22 cellular contexts compared by ENCODE assay signal in genomic region chr2:24276349-24276899, GRCh38.
DNase-seq lines count a peak whose midpoint lies in the region; ATAC-seq and TF ChIP-seq lines count a peak whose summit lies in the region.
"Had no signal": no experiment of that assay in that cellular context is flagged by ENCODE, and none has a peak within 500 bp of the region (broad histone marks: within the 10 kb centered on the region; RNA-seq: fewer than 3 reads in every experiment).

No MANE protein-coding gene starts in this region.

- H3K27ac Mint-ChIP-seq in GM23338 (no peak overlapping the region), neural progenitor cell (no peak overlapping the region)
- H3K27ac Mint-ChIP-seq: activated CD8-positive, alpha-beta T cell treated with anti-CD3 and anti-CD28 coated beads, Interleukin-2, amount 10 ng/mL, durations not matched to agents 7 days and 5 days; activated T-helper 1 cell treated with anti-CD3 and anti-CD28 coated beads, Interleukin-12 subunit alpha, Interleukin-12 subunit beta, Interleukin-2, Interleukin-4 antibody, amounts not matched to agents 30 ng/mL and 10 ng/mL and 1 ng/mL, durations not matched to agents 14 hours and 24 hours and 36 hours had no signal

- H3F3A ChIP-seq in GM23338 (replicated peaks; ENCODE audit: low read depth), result no peaks in the 10 kb centered on the region
- H3F3A ChIP-seq in neural progenitor cell (ENCODE audit: low read depth), result no peaks in the 10 kb centered on the region

- no peak overlapping the region for H3K4me3 Mint-ChIP-seq in GM23338
- H3K4me3 Mint-ChIP-seq in neural progenitor cell, result no peak overlapping the region
- H3K4me3 Mint-ChIP-seq: activated CD8-positive, alpha-beta T cell treated with anti-CD3 and anti-CD28 coated beads, Interleukin-2, amount 10 ng/mL, durations not matched to agents 7 days and 5 days; activated T-helper 1 cell treated with anti-CD3 and anti-CD28 coated beads, Interleukin-12 subunit alpha, Interleukin-12 subunit beta, Interleukin-2, Interleukin-4 antibody, amounts not matched to agents 30 ng/mL and 10 ng/mL and 1 ng/mL, durations not matched to agents 14 hours and 24 hours and 36 hours had no signal

- peak; percentile 40; the same call in 2 of the 3 replicates for ATAC-seq in GM23338
- peak; percentile 39 for ATAC-seq in esophagus mucosa
- no peak for ATAC-seq in GM19023 (IDR thresholded peaks at IDR 0.05; ENCODE audit: unreplicated experiment)
- ATAC-seq: activated CD8-positive, alpha-beta T cell treated with anti-CD3 and anti-CD28 coated beads, Interleukin-2, amount 10 ng/mL, durations not matched to agents 7 days and 5 days; HCT116 had no signal

- no peak overlapping the region for H3K4me2 ChIP-seq in GM23338
- H3K4me2 ChIP-seq in neural progenitor cell, result peak overlapping the region; percentile 5

- no peaks in the 10 kb centered on the region for H3K79me2 ChIP-seq in GM23338 (replicated peaks; ENCODE audit: insufficient read depth)
- no peaks in the 10 kb centered on the region for H3K79me2 ChIP-seq in neural progenitor cell (ENCODE audit: low read depth)

- TF ChIP-seq CTCF in GM23338 (conservative IDR thresholded peaks at IDR 0.05; ENCODE audit: low read depth in 2 of 2) (no peak), RWPE1 (conservative IDR thresholded peaks at IDR 0.05; ENCODE audit: low read depth) (no peak), neural progenitor cell (IDR thresholded peaks at IDR 0.05) (no peak), foreskin fibroblast (IDR thresholded peaks at IDR 0.05; ENCODE audit: low read depth, low read length) (no peak)

- peaks cover 7% of the 10 kb centered on the region for H3K4me1 Mint-ChIP-seq in GM23338
- H3K4me1 Mint-ChIP-seq in neural progenitor cell, result no peaks in the 10 kb centered on the region

- no peaks in the 10 kb centered on the region for H3K9me3 Mint-ChIP-seq in GM23338
- no peaks in the 10 kb centered on the region for H3K9me3 Mint-ChIP-seq in neural progenitor cell
- H3K9me3 Mint-ChIP-seq: activated T-helper 1 cell treated with anti-CD3 and anti-CD28 coated beads, Interleukin-12 subunit alpha, Interleukin-12 subunit beta, Interleukin-2, Interleukin-4 antibody, amounts not matched to agents 30 ng/mL and 10 ng/mL and 1 ng/mL, durations not matched to agents 14 hours and 24 hours and 36 hours had no signal

- H3K4me3 ChIP-seq in GM23338, result no peak overlapping the region
- H3K4me3 ChIP-seq in neural progenitor cell, result no peak overlapping the region
- H3K4me3 ChIP-seq in foreskin fibroblast (ENCODE audit: low read depth in 1 of 2, low read length in 2 of 2), result no peak overlapping the region
- H3K4me3 ChIP-seq: cardiac muscle cell, thoracic aorta had no signal

- H3K4me1 ChIP-seq in GM23338 (ENCODE audit: insufficient read depth) (0 out of 2 replicates have a peak, but pooled peaks cover 4% of the 10 kb centered on the region), neural progenitor cell (peaks cover 7% of the 10 kb centered on the region)

- H3K36me3 ChIP-seq in GM23338 (ENCODE audit: insufficient read depth) (no peaks in the 10 kb centered on the region; the same call in 1 of the 2 replicates), neural progenitor cell (no peaks in the 10 kb centered on the region)

- H3K9ac ChIP-seq in neural progenitor cell, result no peak overlapping the region

- peak; percentile 10 for DNase-seq in GM23338 (ENCODE audit: low spot score)
- peak; percentile 34 for DNase-seq in RWPE1 (ENCODE audit: low spot score)
- no peak for DNase-seq in neural progenitor cell (ENCODE audit: low spot score)
- no peak for DNase-seq in OCI-M2 (lab: John Stamatoyannopoulos, UW; ENCODE audit: unreplicated experiment)
- no peak for DNase-seq in NCI-H1417 (lab: John Stamatoyannopoulos, UW)
- no peak for DNase-seq in foreskin fibroblast
- DNase-seq: activated CD8-positive, alpha-beta T cell treated with anti-CD3 and anti-CD28 coated beads, Interleukin-2, amount 10 ng/mL, durations not matched to agents 7 days and 5 days; AML-193; effector CD4-positive, alpha-beta T cell; GF-D8; hypothalamus; NCI-H1694; NCI-H226; posterior cingulate gyrus; stimulated activated CD4-positive, alpha-beta T cell treated with anti-CD3 and anti-CD28 coated beads, Interleukin-4, amount 100 ng/mL, for 24 hours; SW 1271 had no signal

- H3K27me3 Mint-ChIP-seq in GM23338 (ENCODE audit: insufficient read depth, low read depth, poor library complexity) (no peaks in the 10 kb centered on the region), neural progenitor cell (ENCODE audit: insufficient read depth, low read depth) (no peaks in the 10 kb centered on the region)

- CTCF ChIA-PET in RWPE1 (lab: Yijun Ruan, JAX), result no interaction called here

- H3K9me2 ChIP-seq in GM23338 (ENCODE audit: insufficient read depth), result no peaks in the 10 kb centered on the region

- H3K27ac ChIP-seq in GM23338 (ENCODE audit: low read depth) (no peak overlapping the region; the same call in 1 of the 2 replicates), RWPE1 (no peak overlapping the region), neural progenitor cell (no peak overlapping the region)
- H3K27ac ChIP-seq: cardiac muscle cell, thoracic aorta had no signal

- no peaks in the 10 kb centered on the region for H3K9me3 ChIP-seq in neural progenitor cell (ENCODE audit: low read depth)
- H3K9me3 ChIP-seq: thoracic aorta had no signal

- no peaks in the 10 kb centered on the region for H3K27me3 ChIP-seq in GM23338 (ENCODE audit: insufficient read depth)
- H3K27me3 ChIP-seq in neural progenitor cell, result no peaks in the 10 kb centered on the region
- H3K27me3 ChIP-seq: cardiac muscle cell had no signal

- H4K20me1 ChIP-seq in GM23338 (replicated peaks; ENCODE audit: insufficient read depth), result no peaks in the 10 kb centered on the region; the same call in 1 of the 2 replicates
- no peaks in the 10 kb centered on the region for H4K20me1 ChIP-seq in neural progenitor cell (ENCODE audit: low read depth)

- POLR2A ChIA-PET in RWPE1 (lab: Yijun Ruan, JAX; ENCODE audit: low non-redundant PET), result no interaction called here

- no peak overlapping the region for H2AFZ ChIP-seq in GM23338
- H2AFZ ChIP-seq in neural progenitor cell (replicated peaks), result no peak overlapping the region

- no peaks in the 10 kb centered on the region for H3K36me3 Mint-ChIP-seq in GM23338 (ENCODE audit: low read depth)
- peaks cover 2% of the 10 kb centered on the region for H3K36me3 Mint-ChIP-seq in neural progenitor cell

TF ChIP-seq in GM23338, 12 proteins besides CTCF, POLR2A, EP300 and RAD21:
- no peak for TF ChIP-seq CREB1 (CRISPR knock-in tag; IDR thresholded peaks at IDR 0.05; ENCODE audit: low read depth)
- no peak for TF ChIP-seq POLR2AphosphoS5 (IDR thresholded peaks at IDR 0.05; ENCODE audit: low read depth)
- TF ChIP-seq NANOG (IDR thresholded peaks at IDR 0.05; ENCODE audit: borderline replicate concordance), result no peak
- no peak for TF ChIP-seq JUNB (IDR thresholded peaks at IDR 0.05; ENCODE audit: unreplicated experiment)
- TF ChIP-seq ZNF114 (CRISPR knock-in tag; IDR thresholded peaks at IDR 0.05), result no peak

Comparison
In these comparisons a context has a peak if more than half of its experiments do, and no peak if none do; other contexts are left out.
1. DNase-seq: peak in GM23338 (single experiment) and RWPE1 (single experiment); none in neural progenitor cell (single experiment), OCI-M2 (single experiment), NCI-H1417 (0 of 3) and foreskin fibroblast (0 of 2).